In genomic region chr3:57597973-57598351, GRCh38 we compare ENCODE assay signal across 8 cellular contexts. TPM values are rescaled to one million over a fixed set of nuclear protein-coding genes. Genes with fewer than 3 reads are reported as not detected.
DNase-seq lines count a peak whose midpoint lies in the region; ATAC-seq and TF ChIP-seq lines count a peak whose summit lies in the region.

No MANE protein-coding gene starts in this region.

- in situ Hi-C loops in astrocyte of the cerebellum (cut with HindIII; ENCODE audit: low sequenced_read_pairs) = loop anchor here (5.0 kb wide), 1 partner anchor 69 kb away; no protein-coding TSS in a partner anchor

- no peaks in the 10 kb centered on the region for H3K27me3 ChIP-seq in BJ (ENCODE audit: control insufficient read depth, insufficient read depth, low read length)
- no peaks in the 10 kb centered on the region for H3K27me3 ChIP-seq in aorta (ENCODE audit: control insufficient read depth in 1 of 2, insufficient read depth in 2 of 2, low read length in 1 of 2)

- intact Hi-C loops in aorta (cut with DNase I) = loop anchor here in 1 of 2 donors (2.0 to 5.0 kb wide), 3 partner anchors 41 to 159 kb away; partner anchors contain the start of genes DENND6A, PDE12 and SLMAP

- peak overlapping the region; percentile 85 for H3K27ac ChIP-seq in KOPT-K1 (ENCODE audit: low read depth, low read length, poor library complexity, severe bottlenecking)
- H3K27ac ChIP-seq in aorta (ENCODE audit: low read depth in 1 of 2, low read length in 2 of 2) = peak overlapping the region; percentile 83 to 97

- H3K4me3 ChIP-seq in BJ (ENCODE audit: low read depth, low read length) = peak overlapping the region; percentile 40
- peak overlapping the region; percentile 89 for H3K4me3 ChIP-seq in astrocyte of the cerebellum (ENCODE audit: low read depth, low read length)
- peak overlapping the region; percentile 62 to 84 for H3K4me3 ChIP-seq in aorta (ENCODE audit: low read length in 2 of 2)

- peak overlapping the region; percentile 100 for H3K27ac Mint-ChIP-seq in memory B cell

- CTCF ChIA-PET in BJ (lab: Yijun Ruan, JAX) = no interaction called here

- H3K4me3 Mint-ChIP-seq in memory B cell = peak overlapping the region; percentile 95

- no peaks in the 10 kb centered on the region for H3K36me3 ChIP-seq in BJ (ENCODE audit: control insufficient read depth, insufficient read depth, low read length)
- peaks cover 18% of the 10 kb centered on the region for H3K36me3 ChIP-seq in KOPT-K1 (ENCODE audit: insufficient read depth, low read length)
- H3K36me3 ChIP-seq in aorta (ENCODE audit: control insufficient read depth in 1 of 2, insufficient read depth in 2 of 2, low read length in 1 of 2) = no peaks in the 10 kb centered on the region

- TF ChIP-seq CTCF in BJ (IDR thresholded peaks at IDR 0.05; ENCODE audit: insufficient read depth, low read depth, low read length) = no peak
- TF ChIP-seq CTCF in astrocyte of the cerebellum (IDR thresholded peaks at IDR 0.05; ENCODE audit: low read depth, low read length, missing control alignments) = no peak

- no peaks in the 10 kb centered on the region for H3K9me3 ChIP-seq in KOPT-K1 (ENCODE audit: insufficient read depth, low read length, poor library complexity, severe bottlenecking)
- no peaks in the 10 kb centered on the region for H3K9me3 ChIP-seq in aorta (ENCODE audit: control insufficient read depth, low read length)

- no peaks in the 10 kb centered on the region for H3K4me1 ChIP-seq in aorta (ENCODE audit: control insufficient read depth in 1 of 2, insufficient read depth in 2 of 2, low read length in 2 of 2)

- ATAC-seq in memory B cell (ENCODE audit: low read depth) (no peak), aorta (ENCODE audit: low FRiP score) (no peak), HG02852 (IDR thresholded peaks at IDR 0.05; ENCODE audit: unreplicated experiment) (no peak)

- H3K36me3 Mint-ChIP-seq in memory B cell = peaks cover 9% of the 10 kb centered on the region

- H3K27me3 Mint-ChIP-seq in memory B cell = no peaks in the 10 kb centered on the region

- WGBS in aorta, 2 donors = 0 to 1% methylated on average over 12 of the region's 12 CpGs

- POLR2A ChIA-PET in BJ (lab: Charles Lee) = no interaction called here

- H3K4me1 Mint-ChIP-seq in memory B cell = peaks cover 21% of the 10 kb centered on the region

- H3K9me3 Mint-ChIP-seq in memory B cell = peaks cover 2% of the 10 kb centered on the region

- DNase-seq in BJ (ENCODE audit: low read depth) = no peak
- DNase-seq in astrocyte of the cerebellum (ENCODE audit: low read depth) = no peak
- DNase-seq in memory B cell (ENCODE audit: low spot score in 2 of 2) = no peak
- no peak for DNase-seq in aorta
- DNase-seq in NCI-H748 (lab: John Stamatoyannopoulos, UW; ENCODE audit: unreplicated experiment) = no peak
- no peak for DNase-seq in cortex of kidney (lab: John Stamatoyannopoulos, UW)

RNA-seq across cellular contexts. Expression of gene ARF4, which starts 0.8 kb away (rescaled TPM):
- polyA plus RNA-seq in BJ (2011; rRNA removed) (476 and 810 TPM in 2 replicates), aorta (100 to 1,000 TPM; 174 to 211 TPM)
- 352 and 840 TPM in 2 replicates for polyA minus RNA-seq in BJ (2011; rRNA and poly(A)+ RNA removed)
- 100 to 1,000 TPM; 148 TPM for total RNA-seq in aorta

RNA-seq across cellular contexts. Expression of gene PDE12, which starts 41.9 kb away (rescaled TPM):
- polyA plus RNA-seq in BJ (2011; rRNA removed) = 9.6 and 10.4 TPM in 2 replicates
- polyA minus RNA-seq in BJ (2011; rRNA and poly(A)+ RNA removed) = 22.7 and 30.5 TPM in 2 replicates
- 10 to 100 TPM; 14.8 to 15.4 TPM for total RNA-seq in aorta
- 1 to 10 TPM; 3.1 TPM for polyA plus RNA-seq in aorta

RNA-seq across cellular contexts. Expression of gene DNAH12, which starts 53.8 kb away (rescaled TPM):
- polyA plus RNA-seq in BJ (2011; rRNA removed) (0.01 TPM in 1 of 2 replicates, not detected in the other), aorta (not detected)
- polyA minus RNA-seq in BJ (2011; rRNA and poly(A)+ RNA removed) = not detected in 2 replicates
- total RNA-seq in aorta = under 1 TPM; 0.10 to 0.18 TPM
